In genomic region chrX:53440631-53441517, GRCh38 we compare ENCODE assay signal across 8 cellular contexts. TPM values are rescaled to one million over a fixed set of nuclear protein-coding genes. Genes with fewer than 3 reads are reported as not detected.
DNase-seq lines count a peak whose midpoint lies in the region; ATAC-seq lines count a peak whose summit lies in the region.

No MANE protein-coding gene starts in this region.

- peak; percentile 15 for ATAC-seq in HG02642 (IDR thresholded peaks at IDR 0.05; ENCODE audit: poor library complexity, unreplicated experiment)
- ATAC-seq in left colon, result peak; percentile 42
- ATAC-seq in GM18517 (IDR thresholded peaks at IDR 0.05; ENCODE audit: unreplicated experiment), result no peak

- DNase-seq in AG20443 (ENCODE audit: low spot score) (peak; percentile 68), SHP77 treated with DMSO at 0.1 percent for 48 hours (lab: John Stamatoyannopoulos, UW) (peak; percentile 52), cerebellar cortex (ENCODE audit: low spot score) (peak; percentile 70), left colon (peak; percentile 68 to 77)
- DNase-seq in stimulated activated CD4-positive, alpha-beta T cell treated with anti-CD3 and anti-CD28 coated beads, Interleukin-4, amount 100 ng/mL, for 4 hours, result peak; percentile 2 to 23
- no peak for DNase-seq in NK-92 treated with Interleukin-12 subunit alpha and Interleukin-12 subunit beta, amount 100 ng/mL, for 24 hours (lab: John Stamatoyannopoulos, UW)

- intact Hi-C loops in left colon (cut with DNase I, micrococcal nuclease), result no loop called here

RNA-seq across cellular contexts. Expression of gene HSD17B10, which starts 6.7 kb away (rescaled TPM):
- total RNA-seq in left colon, result 10 to 100 TPM; 59.2 to 74.2 TPM

RNA-seq across cellular contexts. Expression of gene RIBC1, which starts 18.2 kb away (rescaled TPM):
- total RNA-seq in left colon, result under 1 TPM; 0.47 to 0.85 TPM

RNA-seq across cellular contexts. Expression of gene SMC1A, which starts 18.4 kb away (rescaled TPM):
- total RNA-seq in left colon, result 10 to 100 TPM; 53.8 to 63.0 TPM
